8 cellular contexts compared by ENCODE assay signal in genomic region chr9:131418143-131419028, GRCh38. TPM values are rescaled to one million over a fixed set of nuclear protein-coding genes. Genes with fewer than 3 reads are reported as not detected.
A peak's percentile ranks its signal among the peaks of the same experiment; 100 is the strongest.
DNase-seq lines count a peak whose midpoint lies in the region; ATAC-seq and TF ChIP-seq lines count a peak whose summit lies in the region.

No MANE protein-coding gene starts in this region.

- no peaks in the 10 kb centered on the region for H3K36me3 ChIP-seq in breast epithelium
- peaks cover 79% of the 10 kb centered on the region for H3K36me3 ChIP-seq in WERI-Rb-1

- H3K27me3 ChIP-seq in breast epithelium (no peaks in the 10 kb centered on the region), WERI-Rb-1 (ENCODE audit: insufficient read depth, low read depth, severe bottlenecking) (no peaks in the 10 kb centered on the region)

- DNase-seq in COR-L47 (lab: John Stamatoyannopoulos, UW): peak; percentile 51
- peak; percentile 66 for DNase-seq in NCI-H146 treated with DMSO at 0.1 percent for 48 hours (lab: John Stamatoyannopoulos, UW; ENCODE audit: unreplicated experiment)
- peak; percentile 71 to 85 for DNase-seq in breast epithelium (ENCODE audit: low spot score in 2 of 2)
- DNase-seq in midbrain (lab: John Stamatoyannopoulos, UW): peak; percentile 46
- no peak for DNase-seq in WERI-Rb-1

- peaks cover 17 to 57% of the 10 kb centered on the region in 2 donors for H3K4me1 ChIP-seq in breast epithelium

- TF ChIP-seq POLR2A in breast epithelium (IDR thresholded peaks at IDR 0.05): no peak

- H3K27ac ChIP-seq in breast epithelium (peak overlapping the region; percentile 78 to 90), WERI-Rb-1 (no peak overlapping the region)

- H3K9me3 ChIP-seq in breast epithelium (no peaks in the 10 kb centered on the region), WERI-Rb-1 (ENCODE audit: severe bottlenecking) (no peaks in the 10 kb centered on the region)

- ATAC-seq in HG03457 (IDR thresholded peaks at IDR 0.05; ENCODE audit: unreplicated experiment) (no peak), HG03095 (IDR thresholded peaks at IDR 0.05; ENCODE audit: unreplicated experiment) (no peak), GM19463 (IDR thresholded peaks at IDR 0.05; ENCODE audit: unreplicated experiment) (no peak)

- H3K4me3 ChIP-seq in breast epithelium (peak overlapping the region in 1 of 3 donors; percentile 10), WERI-Rb-1 (ENCODE audit: low read depth, low read length) (no peak overlapping the region)

- intact Hi-C loops in breast epithelium (cut with DNase I; ENCODE audit: low total_unique reads): no loop called here

- no peak for TF ChIP-seq CTCF in breast epithelium (IDR thresholded peaks at IDR 0.05)
- TF ChIP-seq CTCF in WERI-Rb-1 (IDR thresholded peaks at IDR 0.05; ENCODE audit: low read depth, low read length): no peak

RNA-seq across cellular contexts. Expression of gene PRRC2B, which starts 24.5 kb away (rescaled TPM):
- 100 to 1,000 TPM in 2 of 3 donors, 10 to 100 TPM in 1; 95.9 to 143 (median 102) TPM for total RNA-seq in breast epithelium
